In genomic region chr22:46735747-46736608, GRCh38 we compare ENCODE assay signal across 8 cellular contexts. TPM values are rescaled to one million over a fixed set of nuclear protein-coding genes. Genes with fewer than 3 reads are reported as not detected.
DNase-seq lines count a peak whose midpoint lies in the region; ATAC-seq and TF ChIP-seq lines count a peak whose summit lies in the region.

No MANE protein-coding gene starts in this region.

- H2BK5ac ChIP-seq in neuronal stem cell (ENCODE audit: low read length), result no peak overlapping the region

- no peak overlapping the region for H2BK12ac ChIP-seq in neuronal stem cell (ENCODE audit: low read length)

- ATAC-seq in sciatic nerve, result no peak

- no peak overlapping the region for H3K4ac ChIP-seq in neuronal stem cell (ENCODE audit: low read length)

- H4K91ac ChIP-seq in neuronal stem cell (ENCODE audit: low read depth, low read length, poor library complexity), result no peak overlapping the region

- H3K9me2 ChIP-seq in Loucy (replicated peaks; ENCODE audit: low read depth, low read length), result no peaks in the 10 kb centered on the region

- H4K20me1 ChIP-seq in Loucy (ENCODE audit: insufficient read depth, low read length, poor library complexity, severe bottlenecking), result peaks cover 49% of the 10 kb centered on the region

- H2AK5ac ChIP-seq in neuronal stem cell (ENCODE audit: low read depth, low read length), result no peak overlapping the region

- no peak overlapping the region for H4K8ac ChIP-seq in neuronal stem cell (ENCODE audit: low read depth, low read length)

- H3K27me3 Mint-ChIP-seq in CD14-positive monocyte (ENCODE audit: low read depth in 3 of 3) (peaks cover 0 to 2% (median 2%) of the 10 kb centered on the region in 3 donors), endodermal cell (ENCODE audit: insufficient read depth) (no peaks in the 10 kb centered on the region)

- H3K27ac Mint-ChIP-seq in CD14-positive monocyte (peak overlapping the region; percentile 36 to 93 (median 86)), endodermal cell (no peak overlapping the region)

- H3K79me1 ChIP-seq in neuronal stem cell (ENCODE audit: low read depth, low read length), result peaks cover 17% of the 10 kb centered on the region

- peak overlapping the region; percentile 77 for H3K9ac ChIP-seq in Loucy (ENCODE audit: low read depth, low read length, poor library complexity, severe bottlenecking)
- no peak overlapping the region for H3K9ac ChIP-seq in endodermal cell (ENCODE audit: extremely low read depth, low read length, poor library complexity, severe bottlenecking)
- H3K9ac ChIP-seq in neuronal stem cell (ENCODE audit: low read depth, low read length, poor library complexity), result peak overlapping the region; percentile 0

- H3K27ac ChIP-seq in endodermal cell (ENCODE audit: low read depth, low read length) (no peak overlapping the region), neuronal stem cell (replicated peaks; ENCODE audit: low read length) (no peak overlapping the region)

- no peaks in the 10 kb centered on the region for H3F3A ChIP-seq in Loucy (ENCODE audit: low read depth)

- H3K4me1 ChIP-seq in Loucy (ENCODE audit: insufficient read depth, low read length, poor library complexity, severe bottlenecking) (peaks cover 42% of the 10 kb centered on the region), endodermal cell (ENCODE audit: control insufficient read depth, insufficient read depth, low read length) (peaks cover 9% of the 10 kb centered on the region), neuronal stem cell (ENCODE audit: control insufficient read depth in 2 of 2, insufficient read depth in 1 of 2, low read depth in 1 of 2, low read length in 2 of 2) (peaks cover 28 to 33% of the 10 kb centered on the region in 2 donors)

- no peak for DNase-seq in CD14-positive monocyte (ENCODE audit: low spot score)
- peak; percentile 59 for DNase-seq in endodermal cell
- DNase-seq in neuronal stem cell (ENCODE audit: low spot score), result no peak
- DNase-seq in NCI-H748 (lab: John Stamatoyannopoulos, UW; ENCODE audit: unreplicated experiment), result no peak
- DNase-seq in sciatic nerve (ENCODE audit: low spot score), result no peak
- DNase-seq in MV-4-11 (lab: John Stamatoyannopoulos, UW), result no peak
- no peak for DNase-seq in stimulated activated CD4-positive, alpha-beta T cell treated with anti-CD3 and anti-CD28 coated beads, Interleukin-15, amount 100 ng/mL, for 24 hours

- H3K9me3 ChIP-seq in Loucy (ENCODE audit: insufficient read depth, low read depth, low read length) (no peaks in the 10 kb centered on the region), endodermal cell (ENCODE audit: control insufficient read depth, low read length) (no peaks in the 10 kb centered on the region), neuronal stem cell (replicated peaks in 1 of 2; ENCODE audit: control insufficient read depth in 2 of 2, insufficient read depth in 1 of 2, low read depth in 1 of 2, low read length in 2 of 2) (no peaks in the 10 kb centered on the region)

- TF ChIP-seq CTCF in CD14-positive monocyte (IDR thresholded peaks at IDR 0.05), result no peak
- no peak for TF ChIP-seq CTCF in Loucy (conservative IDR thresholded peaks at IDR 0.05; ENCODE audit: low read length)
- no peak for TF ChIP-seq CTCF in endodermal cell (conservative IDR thresholded peaks at IDR 0.05)

- peaks cover 22 to 24% of the 10 kb centered on the region in 2 donors for H3K36me3 Mint-ChIP-seq in CD14-positive monocyte
- H3K36me3 Mint-ChIP-seq in endodermal cell (ENCODE audit: low read depth), result peaks cover 8% of the 10 kb centered on the region

- H3K9me3 Mint-ChIP-seq in CD14-positive monocyte (peaks cover 0 to 2% (median 0%) of the 10 kb centered on the region in 7 donors), endodermal cell (no peaks in the 10 kb centered on the region)

- peaks cover 55% of the 10 kb centered on the region for H3K4me1 Mint-ChIP-seq in CD14-positive monocyte
- H3K4me1 Mint-ChIP-seq in endodermal cell, result peaks cover 24% of the 10 kb centered on the region

- no peak overlapping the region for H2AFZ ChIP-seq in Loucy (ENCODE audit: low read length)
- no peak overlapping the region for H2AFZ ChIP-seq in neuronal stem cell (ENCODE audit: low read length)

- intact Hi-C loops in CD14-positive monocyte (cut with micrococcal nuclease), result loop anchor here (5.0 to 10.0 kb wide), 3 partner anchors 36 to 141 kb away; no protein-coding TSS in a partner anchor
- intact Hi-C loops in sciatic nerve (cut with DNase I), result no loop called here

- H3K36me3 ChIP-seq in Loucy (ENCODE audit: insufficient read depth, low read length), result no peaks in the 10 kb centered on the region
- no peaks in the 10 kb centered on the region for H3K36me3 ChIP-seq in endodermal cell (ENCODE audit: control insufficient read depth, insufficient read depth, low read length)
- peaks cover 9 to 41% of the 10 kb centered on the region in 2 donors for H3K36me3 ChIP-seq in neuronal stem cell (replicated peaks in 1 of 2; ENCODE audit: control insufficient read depth in 2 of 2, insufficient read depth in 2 of 2, low read length in 2 of 2)

- H3K4me3 Mint-ChIP-seq in CD14-positive monocyte (peak overlapping the region; percentile 100), endodermal cell (peak overlapping the region; percentile 81)

- H3K27me3 ChIP-seq in Loucy (ENCODE audit: insufficient read depth, low read length, poor library complexity, severe bottlenecking) (no peaks in the 10 kb centered on the region), endodermal cell (ENCODE audit: control insufficient read depth, insufficient read depth, low read length, poor library complexity, severe bottlenecking) (no peaks in the 10 kb centered on the region), neuronal stem cell (ENCODE audit: control insufficient read depth in 3 of 3, insufficient read depth in 3 of 3, low read depth in 1 of 3, low read length in 3 of 3) (no peaks in the 10 kb centered on the region)

- peaks cover 62% of the 10 kb centered on the region for H3K79me2 ChIP-seq in Loucy (ENCODE audit: insufficient read depth, low read length)

- no peak overlapping the region for H3K14ac ChIP-seq in neuronal stem cell (ENCODE audit: low read length)

- peak overlapping the region; percentile 37 for H3K23ac ChIP-seq in neuronal stem cell (ENCODE audit: low read depth, low read length, poor library complexity)

- peak overlapping the region; percentile 81 for H3K4me3 ChIP-seq in Loucy (ENCODE audit: low read length, poor library complexity, severe bottlenecking)
- H3K4me3 ChIP-seq in endodermal cell (ENCODE audit: low read length), result peak overlapping the region; percentile 95
- H3K4me3 ChIP-seq in neuronal stem cell (ENCODE audit: low read length in 2 of 2), result peak overlapping the region in 1 of 2 donors; percentile 72

- no peak overlapping the region for H3K18ac ChIP-seq in neuronal stem cell (ENCODE audit: low read length)

- H2BK120ac ChIP-seq in neuronal stem cell (ENCODE audit: low read depth, low read length), result no peak overlapping the region

- 74 to 81% methylated on average over 4 to 13 of the region's 13 CpGs for WGBS in endodermal cell (ENCODE audit: insufficient coverage in 1 of 2, insufficient read length in 1 of 2), 2 experiments
- no CpG with 5 or more reads among the region's 13 CpGs for WGBS in neuronal stem cell (ENCODE audit: extremely low coverage in 2 of 2, insufficient read length in 2 of 2, insufficient replicate concordance in 1 of 2), 2 donors

- no peak overlapping the region for H2BK15ac ChIP-seq in neuronal stem cell (ENCODE audit: low read length)

- H3K4me2 ChIP-seq in Loucy (ENCODE audit: low read depth, low read length, poor library complexity, severe bottlenecking) (peak overlapping the region; percentile 74), neuronal stem cell (ENCODE audit: insufficient read depth, low read length, poor library complexity, severe bottlenecking) (no peak overlapping the region)

RNA-seq across cellular contexts. Expression of gene CERK, which starts 2.1 kb away (rescaled TPM):
- 10 to 100 TPM; 22.4 to 24.5 TPM for polyA plus RNA-seq in CD14-positive monocyte
- total RNA-seq in endodermal cell (10 to 100 TPM; 54.9 to 57.6 TPM), sciatic nerve (27.3 TPM)
- 63.5 TPM for polyA plus RNA-seq in endodermal cell (2013, experiment 1 of 2)
- 60.5 TPM for polyA plus RNA-seq in endodermal cell (2013, experiment 2 of 2)
- 50.9 TPM for polyA plus RNA-seq in neuronal stem cell (2013, experiment 1 of 2)
- polyA plus RNA-seq in neuronal stem cell (2013, experiment 2 of 2), result 51.4 TPM

RNA-seq across cellular contexts. Expression of gene TBC1D22A, which starts 26.5 kb away (rescaled TPM):
- 10 to 100 TPM; 25.9 to 29.5 TPM for polyA plus RNA-seq in CD14-positive monocyte
- 10 to 100 TPM; 21.0 to 27.9 TPM for total RNA-seq in endodermal cell
- 11.4 TPM for polyA plus RNA-seq in endodermal cell (2013, experiment 1 of 2)
- polyA plus RNA-seq in endodermal cell (2013, experiment 2 of 2), result 11.7 TPM
- 10.2 TPM for polyA plus RNA-seq in neuronal stem cell (2013, experiment 1 of 2)
- 10.6 TPM for polyA plus RNA-seq in neuronal stem cell (2013, experiment 2 of 2)
- total RNA-seq in sciatic nerve, result 36.3 TPM
